ENCODE assay signal across 8 cellular contexts in genomic region chr7:98641646-98642489, GRCh38. TPM values are rescaled to one million over a fixed set of nuclear protein-coding genes. Genes with fewer than 3 reads are reported as not detected.
DNase-seq lines count a peak whose midpoint lies in the region; ATAC-seq and TF ChIP-seq lines count a peak whose summit lies in the region.

No MANE protein-coding gene starts in this region.

- no peak overlapping the region for H3K27ac Mint-ChIP-seq in activated CD8-positive, alpha-beta T cell treated with anti-CD3 and anti-CD28 coated beads, Interleukin-2, amount 10 ng/mL, durations not matched to agents 7 days and 5 days

- H2AFZ ChIP-seq in SK-N-SH (ENCODE audit: low read depth): no peak overlapping the region

- no peaks in the 10 kb centered on the region for H4K20me1 ChIP-seq in SK-N-SH (ENCODE audit: insufficient read depth)

- no peak overlapping the region for H3K4me3 Mint-ChIP-seq in activated CD8-positive, alpha-beta T cell treated with anti-CD3 and anti-CD28 coated beads, Interleukin-2, amount 10 ng/mL, durations not matched to agents 7 days and 5 days

- H3K4me2 ChIP-seq in SK-N-SH: no peak overlapping the region

- POLR2A ChIA-PET in HEK293 (lab: Yijun Ruan, JAX): no interaction called here
- POLR2A ChIA-PET in activated CD8-positive, alpha-beta T cell treated with anti-CD3 and anti-CD28 coated beads, Interleukin-2, amount 10 ng/mL, durations not matched to agents 7 days and 5 days (lab: Charles Lee): no interaction called here
- POLR2A ChIA-PET in SK-N-SH (lab: Yijun Ruan, JAX): interaction anchor here (1.1 kb wide), 1 partner anchor 127 kb away, joined by 4 read pairs; no protein-coding TSS in a partner anchor

- H3K4me3 ChIP-seq in HEK293 (ENCODE audit: low read depth, low read length): no peak overlapping the region
- H3K4me3 ChIP-seq in SK-N-SH (ENCODE audit: low read depth in 2 of 2, low read length in 1 of 2): no peak overlapping the region

- H3K36me3 ChIP-seq in HEK293 (ENCODE audit: control insufficient read depth in 2 of 2, insufficient read depth in 1 of 2, low read length in 2 of 2): no peaks in the 10 kb centered on the region
- H3K36me3 ChIP-seq in SK-N-SH (replicated peaks in 1 of 2; ENCODE audit: control insufficient read depth in 1 of 2, insufficient read depth in 2 of 2, low read length in 1 of 2): no peaks in the 10 kb centered on the region

- H3K79me2 ChIP-seq in SK-N-SH (ENCODE audit: insufficient read depth): no peaks in the 10 kb centered on the region

- TF ChIP-seq CTCF in HEK293 (tag by site-specific recombination; IDR thresholded peaks at IDR 0.05): no peak
- no peak for TF ChIP-seq CTCF in SK-N-SH (IDR thresholded peaks at IDR 0.05)

- H3K27me3 Mint-ChIP-seq in activated CD8-positive, alpha-beta T cell treated with anti-CD3 and anti-CD28 coated beads, Interleukin-2, amount 10 ng/mL, durations not matched to agents 7 days and 5 days (ENCODE audit: low read depth): no peaks in the 10 kb centered on the region

- no peak for TF ChIP-seq RAD21 in SK-N-SH (IDR thresholded peaks at IDR 0.05; ENCODE audit: low read length)

- no peaks in the 10 kb centered on the region for H3F3A ChIP-seq in SK-N-SH (replicated peaks; ENCODE audit: insufficient read depth)

- H3K9me3 ChIP-seq in HEK293 (ENCODE audit: control insufficient read depth, insufficient read depth, low read depth, low read length) (no peaks in the 10 kb centered on the region), SK-N-SH (no peaks in the 10 kb centered on the region)

- H3K4me1 ChIP-seq in HEK293 (ENCODE audit: control insufficient read depth, insufficient read depth, low read length) (no peaks in the 10 kb centered on the region), SK-N-SH (ENCODE audit: control insufficient read depth in 1 of 2, insufficient read depth in 2 of 2, low read depth in 1 of 2, low read length in 1 of 2) (no peaks in the 10 kb centered on the region; a peak in 1 of 4 replicates)

- H3K9ac ChIP-seq in SK-N-SH: no peak overlapping the region

- H3K36me3 Mint-ChIP-seq in activated CD8-positive, alpha-beta T cell treated with anti-CD3 and anti-CD28 coated beads, Interleukin-2, amount 10 ng/mL, durations not matched to agents 7 days and 5 days (ENCODE audit: low read depth): no peaks in the 10 kb centered on the region

- no peaks in the 10 kb centered on the region for H3K27me3 ChIP-seq in SK-N-SH (ENCODE audit: insufficient read depth)

- CTCF ChIA-PET in HEK293 (lab: Yijun Ruan, JAX) (no interaction called here), SK-N-SH (lab: Yijun Ruan, JAX) (interaction anchor here (0.9 to 1.5 kb wide), 3 partner anchors 104 to 199 kb away, joined by 3 to 7 read pairs (median 3); no protein-coding TSS in a partner anchor)
- CTCF ChIA-PET in activated CD8-positive, alpha-beta T cell treated with anti-CD3 and anti-CD28 coated beads, Interleukin-2, amount 10 ng/mL, durations not matched to agents 7 days and 5 days (lab: Charles Lee): no interaction called here

- H3K27ac ChIP-seq in HEK293 (ENCODE audit: extremely low read depth, low read depth, low read length) (no peak overlapping the region), SK-N-SH (ENCODE audit: low read depth in 2 of 2, low read length in 1 of 2) (no peak overlapping the region)

- 47% methylated on average over 14 of the region's 15 CpGs for WGBS in SK-N-SH (ENCODE audit: low lambda C conversion rate)

- TF ChIP-seq EP300 in SK-N-SH (IDR thresholded peaks at IDR 0.05; ENCODE audit: borderline replicate concordance in 1 of 2, low read depth in 1 of 2, low read length in 1 of 2): no peak

- peak; percentile 83 for ATAC-seq in GM18867 (IDR thresholded peaks at IDR 0.05; ENCODE audit: unreplicated experiment)
- no peak for ATAC-seq in activated CD8-positive, alpha-beta T cell treated with anti-CD3 and anti-CD28 coated beads, Interleukin-2, amount 10 ng/mL, durations not matched to agents 7 days and 5 days

- H3K9me3 Mint-ChIP-seq in activated CD8-positive, alpha-beta T cell treated with anti-CD3 and anti-CD28 coated beads, Interleukin-2, amount 10 ng/mL, durations not matched to agents 7 days and 5 days (ENCODE audit: insufficient read depth): no peaks in the 10 kb centered on the region

- no peaks in the 10 kb centered on the region for H3K4me1 Mint-ChIP-seq in activated CD8-positive, alpha-beta T cell treated with anti-CD3 and anti-CD28 coated beads, Interleukin-2, amount 10 ng/mL, durations not matched to agents 7 days and 5 days (ENCODE audit: low read depth)

- no peaks in the 10 kb centered on the region for H3K9me2 ChIP-seq in SK-N-SH

- DNase-seq in Kasumi-1 (lab: John Stamatoyannopoulos, UW) (peak; percentile 89 to 93), medulla oblongata (ENCODE audit: extremely low spot score) (peak; percentile 48), NCI-H526 (lab: John Stamatoyannopoulos, UW) (no peak), amygdala (lab: John Stamatoyannopoulos, UW) (no peak), SK-N-SH (no peak)
- no peak for DNase-seq in activated CD8-positive, alpha-beta T cell treated with anti-CD3 and anti-CD28 coated beads, Interleukin-2, amount 10 ng/mL, durations not matched to agents 7 days and 5 days

TF ChIP-seq in HEK293, 187 proteins besides CTCF, POLR2A, EP300 and RAD21:
- peak; percentile 71 for TF ChIP-seq ZIC2 (tag by site-specific recombination; IDR thresholded peaks at IDR 0.05)
- no peak for TF ChIP-seq ZBTB21 (tag by site-specific recombination; IDR thresholded peaks at IDR 0.05)
- no peak for TF ChIP-seq ZNF223 (tag by site-specific recombination; IDR thresholded peaks at IDR 0.05)
- TF ChIP-seq ZNF175 (tag by site-specific recombination; IDR thresholded peaks at IDR 0.05): no peak
- TF ChIP-seq ZNF660 (tag by site-specific recombination; IDR thresholded peaks at IDR 0.05): no peak

TF ChIP-seq in SK-N-SH, 30 proteins besides CTCF, POLR2A, EP300 and RAD21 (continues in another document):
- no peak for TF ChIP-seq SIN3A (IDR thresholded peaks at IDR 0.05; ENCODE audit: borderline replicate concordance, low read depth, low read length)
- TF ChIP-seq NFIC (IDR thresholded peaks at IDR 0.05; ENCODE audit: borderline replicate concordance): no peak
- no peak for TF ChIP-seq EZH2phosphoT487 (IDR thresholded peaks at IDR 0.05; ENCODE audit: borderline replicate concordance, low read depth)
- TF ChIP-seq RXRA (IDR thresholded peaks at IDR 0.05; ENCODE audit: borderline replicate concordance, low read depth): no peak
- no peak for TF ChIP-seq ELF1 (IDR thresholded peaks at IDR 0.05)
- TF ChIP-seq FOXJ3 (CRISPR knock-in tag; IDR thresholded peaks at IDR 0.05): no peak
- no peak for TF ChIP-seq ZBTB33 (IDR thresholded peaks at IDR 0.05; ENCODE audit: borderline replicate concordance, low read depth)
- no peak for TF ChIP-seq TAF1 (IDR thresholded peaks at IDR 0.05; ENCODE audit: borderline replicate concordance, low read depth, low read length)
- no peak for TF ChIP-seq MXI1 (IDR thresholded peaks at IDR 0.05; ENCODE audit: low read depth, low read length)
- TF ChIP-seq MEF2A (IDR thresholded peaks at IDR 0.05; ENCODE audit: borderline replicate concordance, low read depth): no peak
- TF ChIP-seq CHD2 (IDR thresholded peaks at IDR 0.05; ENCODE audit: low read length, partially characterized antibody): no peak
- no peak for TF ChIP-seq TCF12 (IDR thresholded peaks at IDR 0.05)
- no peak for TF ChIP-seq REST (IDR thresholded peaks at IDR 0.05; ENCODE audit: low read depth, low read length)
- TF ChIP-seq FOSL2 (IDR thresholded peaks at IDR 0.05; ENCODE audit: borderline replicate concordance, low read depth): no peak
- no peak for TF ChIP-seq GATA2 (CRISPR knock-in tag; IDR thresholded peaks at IDR 0.05)

RNA-seq across cellular contexts. Expression of gene NPTX2, which starts 24.8 kb away (rescaled TPM):
- not detected for total RNA-seq in activated CD8-positive, alpha-beta T cell treated with anti-CD3 and anti-CD28 coated beads, Interleukin-2, amount 10 ng/mL, durations not matched to agents 7 days and 5 days
- 0.41 and 1.2 TPM in 2 replicates for polyA plus RNA-seq in SK-N-SH (2012; rRNA removed)
- 0.67 and 1.2 TPM in 2 replicates for polyA plus RNA-seq in SK-N-SH (2012; cell fraction: cytosol; rRNA removed)
- polyA plus RNA-seq in SK-N-SH (2012; cell fraction: nucleus; rRNA removed): 0.57 and 0.69 TPM in 2 replicates

Comparison
In these comparisons a context has a peak if more than half of its experiments do, and no peak if none do; other contexts are left out.
1. DNase-seq: peak in Kasumi-1 (2 of 2) and medulla oblongata (single experiment); none in NCI-H526 (0 of 2), amygdala (0 of 56), activated CD8-positive, alpha-beta T cell treated with anti-CD3 and anti-CD28 coated beads, Interleukin-2, amount 10 ng/mL, durations not matched to agents 7 days and 5 days (single experiment) and SK-N-SH (single experiment).